In the genomic region with DNA sequence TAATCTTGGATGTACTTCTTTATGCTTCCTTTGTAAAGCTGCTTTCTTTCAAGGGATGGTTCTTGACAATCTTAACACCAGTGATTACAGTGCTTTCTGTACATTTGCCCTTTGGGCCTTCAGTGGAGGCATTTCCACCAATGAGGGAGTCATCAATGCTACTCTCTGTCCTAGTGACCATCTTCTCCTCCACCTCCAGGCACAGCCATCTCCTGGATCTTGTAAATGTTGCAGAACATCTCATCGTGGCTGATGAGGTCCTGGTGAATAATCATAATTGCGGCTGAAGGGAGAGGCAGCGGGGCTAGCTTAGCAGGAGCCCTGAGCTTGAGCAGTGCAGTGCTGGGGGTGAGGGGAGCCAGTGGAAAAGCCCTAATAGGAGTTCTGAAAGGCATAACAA, we compare ENCODE assay signal across 1 cellular context.
A peak's percentile ranks its signal among the peaks of the same experiment; 100 is the strongest.
TF ChIP-seq lines count a peak whose summit lies in the region.

No MANE protein-coding gene starts in this region.

TF ChIP-seq in HEK293, 187 proteins besides CTCF, POLR2A, EP300 and RAD21 (continued from another document):
- TF ChIP-seq, protein P1, sequence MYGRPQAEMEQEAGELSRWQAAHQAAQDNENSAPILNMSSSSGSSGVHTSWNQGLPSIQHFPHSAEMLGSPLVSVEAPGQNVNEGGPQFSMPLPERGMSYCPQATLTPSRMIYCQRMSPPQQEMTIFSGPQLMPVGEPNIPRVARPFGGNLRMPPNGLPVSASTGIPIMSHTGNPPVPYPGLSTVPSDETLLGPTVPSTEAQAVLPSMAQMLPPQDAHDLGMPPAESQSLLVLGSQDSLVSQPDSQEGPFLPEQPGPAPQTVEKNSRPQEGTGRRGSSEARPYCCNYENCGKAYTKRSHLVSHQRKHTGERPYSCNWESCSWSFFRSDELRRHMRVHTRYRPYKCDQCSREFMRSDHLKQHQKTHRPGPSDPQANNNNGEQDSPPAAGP (tag by site-specific recombination; IDR thresholded peaks at IDR 0.05), result 0 out of 2 replicates have a peak, but pooled peaks have one; percentile 42
- TF ChIP-seq ZNF677 (tag by site-specific recombination; IDR thresholded peaks at IDR 0.05) (no peak), ZNF560 (tag by site-specific recombination; IDR thresholded peaks at IDR 0.05; ENCODE audit: borderline replicate concordance) (no peak), ZNF132 (tag by site-specific recombination; IDR thresholded peaks at IDR 0.05; ENCODE audit: borderline replicate concordance) (no peak), SETDB1 (IDR thresholded peaks at IDR 0.05; ENCODE audit: insufficient read length, low read length) (no peak), ZNF701 (tag by site-specific recombination; IDR thresholded peaks at IDR 0.05) (no peak), GLI2 (tag by site-specific recombination; IDR thresholded peaks at IDR 0.05; ENCODE audit: borderline replicate concordance, low read depth) (no peak), ZNF660 (tag by site-specific recombination; IDR thresholded peaks at IDR 0.05) (no peak), ZNF157 (tag by site-specific recombination; IDR thresholded peaks at IDR 0.05) (no peak), ZNF341 (tag by site-specific recombination; IDR thresholded peaks at IDR 0.05; ENCODE audit: low read depth) (0 out of 2 replicates have a peak, but pooled peaks have one; percentile 42), GLIS1 (tag by site-specific recombination; IDR thresholded peaks at IDR 0.05) (0 out of 2 replicates have a peak, but pooled peaks have one; percentile 12), IKZF3 (tag by site-specific recombination; IDR thresholded peaks at IDR 0.05) (no peak), ZBTB17 (tag by site-specific recombination; IDR thresholded peaks at IDR 0.05) (0 out of 2 replicates have a peak, but pooled peaks have one; percentile 26), ZNF624 (tag by site-specific recombination; IDR thresholded peaks at IDR 0.05) (no peak), MYNN (tag by site-specific recombination; IDR thresholded peaks at IDR 0.05; ENCODE audit: borderline replicate concordance) (no peak), ZNF211 (tag by site-specific recombination; IDR thresholded peaks at IDR 0.05; ENCODE audit: low read depth) (no peak), YY1 (tag by site-specific recombination; IDR thresholded peaks at IDR 0.05) (no peak), ZNF302 (tag by site-specific recombination; IDR thresholded peaks at IDR 0.05; ENCODE audit: low read depth) (no peak), ZNF629 (tag by site-specific recombination; IDR thresholded peaks at IDR 0.05) (peak; percentile 42; the same call in 1 of the 2 replicates), ZEB2 (tag by site-specific recombination; IDR thresholded peaks at IDR 0.05) (no peak)
- TF ChIP-seq, protein P2, sequence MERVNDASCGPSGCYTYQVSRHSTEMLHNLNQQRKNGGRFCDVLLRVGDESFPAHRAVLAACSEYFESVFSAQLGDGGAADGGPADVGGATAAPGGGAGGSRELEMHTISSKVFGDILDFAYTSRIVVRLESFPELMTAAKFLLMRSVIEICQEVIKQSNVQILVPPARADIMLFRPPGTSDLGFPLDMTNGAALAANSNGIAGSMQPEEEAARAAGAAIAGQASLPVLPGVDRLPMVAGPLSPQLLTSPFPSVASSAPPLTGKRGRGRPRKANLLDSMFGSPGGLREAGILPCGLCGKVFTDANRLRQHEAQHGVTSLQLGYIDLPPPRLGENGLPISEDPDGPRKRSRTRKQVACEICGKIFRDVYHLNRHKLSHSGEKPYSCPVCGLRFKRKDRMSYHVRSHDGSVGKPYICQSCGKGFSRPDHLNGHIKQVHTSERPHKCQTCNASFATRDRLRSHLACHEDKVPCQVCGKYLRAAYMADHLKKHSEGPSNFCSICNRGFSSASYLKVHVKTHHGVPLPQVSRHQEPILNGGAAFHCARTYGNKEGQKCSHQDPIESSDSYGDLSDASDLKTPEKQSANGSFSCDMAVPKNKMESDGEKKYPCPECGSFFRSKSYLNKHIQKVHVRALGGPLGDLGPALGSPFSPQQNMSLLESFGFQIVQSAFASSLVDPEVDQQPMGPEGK (tag by site-specific recombination; IDR thresholded peaks at IDR 0.05), result no peak
- TF ChIP-seq, protein P3, sequence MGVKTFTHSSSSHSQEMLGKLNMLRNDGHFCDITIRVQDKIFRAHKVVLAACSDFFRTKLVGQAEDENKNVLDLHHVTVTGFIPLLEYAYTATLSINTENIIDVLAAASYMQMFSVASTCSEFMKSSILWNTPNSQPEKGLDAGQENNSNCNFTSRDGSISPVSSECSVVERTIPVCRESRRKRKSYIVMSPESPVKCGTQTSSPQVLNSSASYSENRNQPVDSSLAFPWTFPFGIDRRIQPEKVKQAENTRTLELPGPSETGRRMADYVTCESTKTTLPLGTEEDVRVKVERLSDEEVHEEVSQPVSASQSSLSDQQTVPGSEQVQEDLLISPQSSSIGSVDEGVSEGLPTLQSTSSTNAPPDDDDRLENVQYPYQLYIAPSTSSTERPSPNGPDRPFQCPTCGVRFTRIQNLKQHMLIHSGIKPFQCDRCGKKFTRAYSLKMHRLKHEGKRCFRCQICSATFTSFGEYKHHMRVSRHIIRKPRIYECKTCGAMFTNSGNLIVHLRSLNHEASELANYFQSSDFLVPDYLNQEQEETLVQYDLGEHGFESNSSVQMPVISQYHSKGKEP (tag by site-specific recombination; IDR thresholded peaks at IDR 0.05), result no peak
- TF ChIP-seq, protein P4, sequence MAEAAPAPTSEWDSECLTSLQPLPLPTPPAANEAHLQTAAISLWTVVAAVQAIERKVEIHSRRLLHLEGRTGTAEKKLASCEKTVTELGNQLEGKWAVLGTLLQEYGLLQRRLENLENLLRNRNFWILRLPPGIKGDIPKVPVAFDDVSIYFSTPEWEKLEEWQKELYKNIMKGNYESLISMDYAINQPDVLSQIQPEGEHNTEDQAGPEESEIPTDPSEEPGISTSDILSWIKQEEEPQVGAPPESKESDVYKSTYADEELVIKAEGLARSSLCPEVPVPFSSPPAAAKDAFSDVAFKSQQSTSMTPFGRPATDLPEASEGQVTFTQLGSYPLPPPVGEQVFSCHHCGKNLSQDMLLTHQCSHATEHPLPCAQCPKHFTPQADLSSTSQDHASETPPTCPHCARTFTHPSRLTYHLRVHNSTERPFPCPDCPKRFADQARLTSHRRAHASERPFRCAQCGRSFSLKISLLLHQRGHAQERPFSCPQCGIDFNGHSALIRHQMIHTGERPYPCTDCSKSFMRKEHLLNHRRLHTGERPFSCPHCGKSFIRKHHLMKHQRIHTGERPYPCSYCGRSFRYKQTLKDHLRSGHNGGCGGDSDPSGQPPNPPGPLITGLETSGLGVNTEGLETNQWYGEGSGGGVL (tag by site-specific recombination; IDR thresholded peaks at IDR 0.05), result no peak
- TF ChIP-seq, protein P5, sequence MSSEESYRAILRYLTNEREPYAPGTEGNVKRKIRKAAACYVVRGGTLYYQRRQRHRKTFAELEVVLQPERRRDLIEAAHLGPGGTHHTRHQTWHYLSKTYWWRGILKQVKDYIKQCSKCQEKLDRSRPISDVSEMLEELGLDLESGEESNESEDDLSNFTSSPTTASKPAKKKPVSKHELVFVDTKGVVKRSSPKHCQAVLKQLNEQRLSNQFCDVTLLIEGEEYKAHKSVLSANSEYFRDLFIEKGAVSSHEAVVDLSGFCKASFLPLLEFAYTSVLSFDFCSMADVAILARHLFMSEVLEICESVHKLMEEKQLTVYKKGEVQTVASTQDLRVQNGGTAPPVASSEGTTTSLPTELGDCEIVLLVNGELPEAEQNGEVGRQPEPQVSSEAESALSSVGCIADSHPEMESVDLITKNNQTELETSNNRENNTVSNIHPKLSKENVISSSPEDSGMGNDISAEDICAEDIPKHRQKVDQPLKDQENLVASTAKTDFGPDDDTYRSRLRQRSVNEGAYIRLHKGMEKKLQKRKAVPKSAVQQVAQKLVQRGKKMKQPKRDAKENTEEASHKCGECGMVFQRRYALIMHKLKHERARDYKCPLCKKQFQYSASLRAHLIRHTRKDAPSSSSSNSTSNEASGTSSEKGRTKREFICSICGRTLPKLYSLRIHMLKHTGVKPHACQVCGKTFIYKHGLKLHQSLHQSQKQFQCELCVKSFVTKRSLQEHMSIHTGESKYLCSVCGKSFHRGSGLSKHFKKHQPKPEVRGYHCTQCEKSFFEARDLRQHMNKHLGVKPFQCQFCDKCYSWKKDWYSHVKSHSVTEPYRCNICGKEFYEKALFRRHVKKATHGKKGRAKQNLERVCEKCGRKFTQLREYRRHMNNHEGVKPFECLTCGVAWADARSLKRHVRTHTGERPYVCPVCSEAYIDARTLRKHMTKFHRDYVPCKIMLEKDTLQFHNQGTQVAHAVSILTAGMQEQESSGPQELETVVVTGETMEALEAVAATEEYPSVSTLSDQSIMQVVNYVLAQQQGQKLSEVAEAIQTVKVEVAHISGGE (tag by site-specific recombination; conservative IDR thresholded peaks at IDR 0.05; ENCODE audit: low read depth), result no peak
